Comparison of ENCODE assay signal across 8 cellular contexts in genomic region chr12:6851153-6851920, GRCh38.
DNase-seq lines count a peak whose midpoint lies in the region; ATAC-seq, FAIRE-seq and TF ChIP-seq lines count a peak whose summit lies in the region.

CDCA3 (minus strand) TSS chr12:6851286; CDS start chr12:6850952, 334 bp downstream.

- TF ChIP-seq CTCF in astrocyte of the cerebellum (IDR thresholded peaks at IDR 0.05; ENCODE audit: low read depth, low read length, missing control alignments) = no peak

- peaks cover 9% of the 10 kb centered on the region for H3K36me3 ChIP-seq in rectal smooth muscle tissue (ENCODE audit: control insufficient read depth, insufficient read depth, low read length)

- no peak for FAIRE-seq in GM18507 (lab: Jason Lieb, UNC)

- in situ Hi-C loops in astrocyte of the cerebellum (cut with HindIII; ENCODE audit: low sequenced_read_pairs) = no loop called here

- H3K4me3 ChIP-seq in astrocyte of the cerebellum (ENCODE audit: low read depth, low read length) (peak within 1 kb of the TSS; percentile 79), rectal smooth muscle tissue (ENCODE audit: low read length) (peak within 1 kb of the TSS; percentile 88)

- DNase-seq in GM18507 (ENCODE audit: extremely low spot score, insufficient read length, low read depth) = peak; percentile 99
- DNase-seq in NCI-H2029 treated with DMSO at 0.1 percent for 48 hours (lab: John Stamatoyannopoulos, UW) = peak; percentile 97
- DNase-seq in T-helper 9 cell = peak; percentile 86
- peak; percentile 96 for DNase-seq in astrocyte of the cerebellum (ENCODE audit: low read depth)
- peak; percentile 100 for DNase-seq in hepatic stellate cell (ENCODE audit: low spot score)
- no peak for DNase-seq in cortex of kidney (lab: John Stamatoyannopoulos, UW)

- H3K4me1 ChIP-seq in rectal smooth muscle tissue (ENCODE audit: control insufficient read depth, insufficient read depth, low read length) = no peaks in the 10 kb centered on the region

- peak; percentile 53 for ATAC-seq in HG02981 (IDR thresholded peaks at IDR 0.05; ENCODE audit: unreplicated experiment)

- H3K27ac ChIP-seq in rectal smooth muscle tissue (ENCODE audit: low read depth, low read length) = peak within 1 kb of the TSS; percentile 87

- H3K27me3 ChIP-seq in rectal smooth muscle tissue (ENCODE audit: control insufficient read depth, insufficient read depth, low read length) = no peaks in the 10 kb centered on the region

- peak within 1 kb of the TSS; percentile 42 for H3K9ac ChIP-seq in rectal smooth muscle tissue (ENCODE audit: low read length)
